In the genomic region with DNA sequence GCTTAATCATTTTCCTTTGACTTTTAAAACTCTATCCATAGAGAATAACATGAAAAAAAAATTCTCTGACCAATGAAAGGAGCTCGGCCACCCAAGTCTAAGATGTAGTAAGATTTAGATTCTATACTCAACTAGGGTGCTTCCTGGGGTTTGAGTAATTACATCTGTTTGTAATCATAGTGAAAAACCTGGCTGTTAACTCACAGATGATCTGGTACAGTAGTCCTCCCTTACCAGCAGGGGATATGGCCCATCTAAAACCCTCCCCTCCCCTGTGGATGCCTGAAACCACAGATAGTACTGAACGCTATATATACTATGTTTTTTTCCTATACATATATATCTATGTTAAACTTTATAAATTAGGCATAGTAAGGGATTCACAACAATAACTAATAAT, we compare ENCODE assay signal across 17 cellular contexts.
DNase-seq lines count a peak whose midpoint lies in the region; ATAC-seq and TF ChIP-seq lines count a peak whose summit lies in the region.
"Had no signal": no experiment of that assay in that cellular context is flagged by ENCODE, and none has a peak within 500 bp of the region (broad histone marks: within the 10 kb centered on the region; RNA-seq: fewer than 3 reads in every experiment).

No MANE protein-coding gene starts in this region.

- H3K4me1 ChIP-seq in A673 (ENCODE audit: insufficient read depth, low read length, poor library complexity, severe bottlenecking) (peaks cover 27% of the 10 kb centered on the region), HEK293 (ENCODE audit: control insufficient read depth, insufficient read depth, low read length) (peaks cover 21% of the 10 kb centered on the region), mesenchymal stem cell (ENCODE audit: control insufficient read depth, insufficient read depth, low read depth, low read length) (peaks cover 7% of the 10 kb centered on the region)

- BruUV-seq in A673 (replicated peaks; lab: Mats Ljungman, UMichigan), result no TSS peak

- H2BK15ac ChIP-seq in mesenchymal stem cell (ENCODE audit: low read depth, poor library complexity, severe bottlenecking), result no peak overlapping the region

- no peak overlapping the region for H3K4me3 ChIP-seq in A673 (ENCODE audit: low read depth, low read length, poor library complexity, severe bottlenecking)
- H3K4me3 ChIP-seq in HEK293 (ENCODE audit: low read depth, low read length), result no peak overlapping the region
- no peak overlapping the region for H3K4me3 ChIP-seq in mesenchymal stem cell (ENCODE audit: insufficient read depth in 1 of 2, low read depth in 1 of 2, low read length in 2 of 2)
- H3K4me3 ChIP-seq: colonic mucosa, right atrium auricular region had no signal

- H3K79me1 ChIP-seq in mesenchymal stem cell (replicated peaks; ENCODE audit: low read length, poor library complexity, severe bottlenecking), result peaks cover 6% of the 10 kb centered on the region

- H3K36me3 ChIP-seq in A673 (ENCODE audit: insufficient read depth, low read length, poor library complexity, severe bottlenecking) (no peaks in the 10 kb centered on the region), HEK293 (ENCODE audit: control insufficient read depth in 2 of 2, insufficient read depth in 1 of 2, low read length in 2 of 2) (no peaks in the 10 kb centered on the region), mesenchymal stem cell (ENCODE audit: control insufficient read depth in 1 of 2, insufficient read depth in 2 of 2, low read depth in 1 of 2, low read length in 2 of 2) (no peaks in the 10 kb centered on the region)
- H3K36me3 ChIP-seq: colonic mucosa, right atrium auricular region had no signal

- H3K4me2 ChIP-seq in mesenchymal stem cell (ENCODE audit: low read length, poor library complexity, severe bottlenecking), result no peak overlapping the region

- ATAC-seq in activated T-helper 17 cell treated with anti-CD3 and anti-CD28 coated beads, Interleukin-2, amount 50 U/mL, for 72 hours (replicated peaks), result peak; percentile 71

- peaks cover 15% of the 10 kb centered on the region for H3K4me1 Mint-ChIP-seq in activated T-helper 17 cell treated with anti-CD3 and anti-CD28 coated beads, Interleukin-2, amount 50 U/mL, for 72 hours

- H4K8ac ChIP-seq in mesenchymal stem cell (ENCODE audit: low read length), result no peak overlapping the region

- H3K23ac ChIP-seq in mesenchymal stem cell (ENCODE audit: low read length in 2 of 2), result no peak overlapping the region

- H2BK120ac ChIP-seq in mesenchymal stem cell (ENCODE audit: low read depth, low read length), result no peak overlapping the region

- H3K27me3 ChIP-seq in A673 (replicated peaks; ENCODE audit: insufficient read depth, low read depth, low read length, poor library complexity), result no peaks in the 10 kb centered on the region
- no peaks in the 10 kb centered on the region for H3K27me3 ChIP-seq in mesenchymal stem cell (ENCODE audit: control insufficient read depth in 1 of 2, insufficient read depth in 1 of 2, low read length in 2 of 2)
- H3K27me3 ChIP-seq: colonic mucosa, right atrium auricular region had no signal

- no peaks in the 10 kb centered on the region for H3K27me3 Mint-ChIP-seq in activated T-helper 17 cell treated with anti-CD3 and anti-CD28 coated beads, Interleukin-2, amount 50 U/mL, for 72 hours

- WGBS in mesenchymal stem cell, result no CpG with 5 or more reads among the region's 2 CpGs

- no peak overlapping the region for H3K9ac ChIP-seq in mesenchymal stem cell (ENCODE audit: low read length)

- DNase-seq in A673 (ENCODE audit: low spot score), result peak; percentile 40
- no peak for DNase-seq in mesenchymal stem cell
- no peak for DNase-seq in activated CD4-positive, CD25-positive, alpha-beta regulatory T cell treated with anti-CD3 and anti-CD28 coated beads, Interleukin-2, amount 50 U/mL, for 72 hours
- DNase-seq in ureter (ENCODE audit: low spot score), result no peak
- no peak for DNase-seq in NCI-H1436 (lab: John Stamatoyannopoulos, UW)
- DNase-seq in RKO (ENCODE audit: low spot score), result no peak
- DNase-seq: colonic mucosa; mesendoderm; NCI-H2029; NCI-H510A treated with DMSO at 0.1 percent for 48 hours; OCI-M1; stimulated activated CD4-positive, alpha-beta T cell treated with anti-CD3 and anti-CD28 coated beads, Interleukin-2, amount 100 ng/mL, for 48 hours had no signal

- no peak overlapping the region for H4K91ac ChIP-seq in mesenchymal stem cell (ENCODE audit: low read length)

- no peak overlapping the region for H2BK12ac ChIP-seq in mesenchymal stem cell (ENCODE audit: low read length in 2 of 2)

- H3K9me3 ChIP-seq in A673 (ENCODE audit: low read depth, low read length, poor library complexity, severe bottlenecking) (no peaks in the 10 kb centered on the region), HEK293 (ENCODE audit: control insufficient read depth, insufficient read depth, low read depth, low read length) (no peaks in the 10 kb centered on the region), mesenchymal stem cell (ENCODE audit: control insufficient read depth, low read length) (no peaks in the 10 kb centered on the region)
- H3K9me3 ChIP-seq: colonic mucosa, right atrium auricular region had no signal

- no peak overlapping the region for H3K4me3 Mint-ChIP-seq in activated T-helper 17 cell treated with anti-CD3 and anti-CD28 coated beads, Interleukin-2, amount 50 U/mL, for 72 hours
- H3K4me3 Mint-ChIP-seq: neural crest cell had no signal

- POLR2A ChIA-PET in A673 (lab: Charles Lee; ENCODE audit: low non-redundant PET) (no interaction called here), HEK293 (lab: Yijun Ruan, JAX) (no interaction called here)

- no peak overlapping the region for H2AFZ ChIP-seq in mesenchymal stem cell (ENCODE audit: low read depth, low read length)

- H3K9me3 Mint-ChIP-seq in activated T-helper 17 cell treated with anti-CD3 and anti-CD28 coated beads, Interleukin-2, amount 50 U/mL, for 72 hours, result no peaks in the 10 kb centered on the region
- H3K9me3 Mint-ChIP-seq: activated T-helper 2 cell treated with anti-CD3 and anti-CD28 coated beads, Interferon-gamma antibody, Interleukin-2, Interleukin-4, amounts not matched to agents 10 μg/mL and 5 μg/mL and 100 μg/mL, durations not matched to agents 14 hours and 24 hours and 36 hours; neural crest cell had no signal

- no peak overlapping the region for H3K14ac ChIP-seq in mesenchymal stem cell (ENCODE audit: low read length in 2 of 2)

- intact Hi-C loops in A673 (cut with micrococcal nuclease; ENCODE audit: unreplicated experiment), result no loop called here

- no peak overlapping the region for H3K27ac ChIP-seq in A673 (ENCODE audit: low read depth, low read length, poor library complexity, severe bottlenecking)
- no peak overlapping the region for H3K27ac ChIP-seq in HEK293 (ENCODE audit: extremely low read depth, low read depth, low read length)
- peak overlapping the region; percentile 49 for H3K27ac ChIP-seq in mesenchymal stem cell (ENCODE audit: low read length, poor library complexity, severe bottlenecking)
- H3K27ac ChIP-seq: colonic mucosa had no signal

- TF ChIP-seq CTCF in A673 (conservative IDR thresholded peaks at IDR 0.05; ENCODE audit: low read depth, low read length) (no peak), HEK293 (tag by site-specific recombination; IDR thresholded peaks at IDR 0.05) (no peak)

- H3K27ac Mint-ChIP-seq in activated T-helper 17 cell treated with anti-CD3 and anti-CD28 coated beads, Interleukin-2, amount 50 U/mL, for 72 hours, result no peak overlapping the region
- H3K27ac Mint-ChIP-seq: activated T-helper 2 cell treated with anti-CD3 and anti-CD28 coated beads, Interferon-gamma antibody, Interleukin-2, Interleukin-4, amounts not matched to agents 10 μg/mL and 5 μg/mL and 100 μg/mL, durations not matched to agents 14 hours and 24 hours and 36 hours had no signal

- H3K4ac ChIP-seq in mesenchymal stem cell (ENCODE audit: low read depth in 1 of 2, low read length in 2 of 2), result no peak overlapping the region

- H3K18ac ChIP-seq in mesenchymal stem cell (ENCODE audit: low read depth in 1 of 2, low read length in 2 of 2), result peak overlapping the region in 1 of 2 experiments; percentile 29

- H2AK5ac ChIP-seq in mesenchymal stem cell (ENCODE audit: low read length, severe bottlenecking), result peak overlapping the region; percentile 97

- no peak overlapping the region for H2BK5ac ChIP-seq in mesenchymal stem cell (ENCODE audit: low read depth, low read length, poor library complexity, severe bottlenecking)

- no peaks in the 10 kb centered on the region for H3K36me3 Mint-ChIP-seq in activated T-helper 17 cell treated with anti-CD3 and anti-CD28 coated beads, Interleukin-2, amount 50 U/mL, for 72 hours (ENCODE audit: low read depth)

- CTCF ChIA-PET in A673 (lab: Charles Lee), result no interaction called here
- CTCF ChIA-PET in HEK293 (lab: Yijun Ruan, JAX), result no interaction called here

TF ChIP-seq in HEK293, 187 proteins besides CTCF, POLR2A, EP300 and RAD21 (continues in another document):
- TF ChIP-seq, protein P1, sequence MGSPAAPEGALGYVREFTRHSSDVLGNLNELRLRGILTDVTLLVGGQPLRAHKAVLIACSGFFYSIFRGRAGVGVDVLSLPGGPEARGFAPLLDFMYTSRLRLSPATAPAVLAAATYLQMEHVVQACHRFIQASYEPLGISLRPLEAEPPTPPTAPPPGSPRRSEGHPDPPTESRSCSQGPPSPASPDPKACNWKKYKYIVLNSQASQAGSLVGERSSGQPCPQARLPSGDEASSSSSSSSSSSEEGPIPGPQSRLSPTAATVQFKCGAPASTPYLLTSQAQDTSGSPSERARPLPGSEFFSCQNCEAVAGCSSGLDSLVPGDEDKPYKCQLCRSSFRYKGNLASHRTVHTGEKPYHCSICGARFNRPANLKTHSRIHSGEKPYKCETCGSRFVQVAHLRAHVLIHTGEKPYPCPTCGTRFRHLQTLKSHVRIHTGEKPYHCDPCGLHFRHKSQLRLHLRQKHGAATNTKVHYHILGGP (tag by site-specific recombination; IDR thresholded peaks at IDR 0.05), result no peak
- TF ChIP-seq, protein P2, sequence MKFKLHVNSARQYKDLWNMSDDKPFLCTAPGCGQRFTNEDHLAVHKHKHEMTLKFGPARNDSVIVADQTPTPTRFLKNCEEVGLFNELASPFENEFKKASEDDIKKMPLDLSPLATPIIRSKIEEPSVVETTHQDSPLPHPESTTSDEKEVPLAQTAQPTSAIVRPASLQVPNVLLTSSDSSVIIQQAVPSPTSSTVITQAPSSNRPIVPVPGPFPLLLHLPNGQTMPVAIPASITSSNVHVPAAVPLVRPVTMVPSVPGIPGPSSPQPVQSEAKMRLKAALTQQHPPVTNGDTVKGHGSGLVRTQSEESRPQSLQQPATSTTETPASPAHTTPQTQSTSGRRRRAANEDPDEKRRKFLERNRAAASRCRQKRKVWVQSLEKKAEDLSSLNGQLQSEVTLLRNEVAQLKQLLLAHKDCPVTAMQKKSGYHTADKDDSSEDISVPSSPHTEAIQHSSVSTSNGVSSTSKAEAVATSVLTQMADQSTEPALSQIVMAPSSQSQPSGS (tag by site-specific recombination; IDR thresholded peaks at IDR 0.05; ENCODE audit: low read depth), result no peak
- TF ChIP-seq ZSCAN16 (tag by site-specific recombination; IDR thresholded peaks at IDR 0.05) (no peak), OSR2 (tag by site-specific recombination; IDR thresholded peaks at IDR 0.05) (peak; percentile 53; the same call in 1 of the 2 replicates)
